Comparison of ENCODE assay signal across 27 cellular contexts in genomic region chr1:110951161-110951560, GRCh38.
"Had no signal": no experiment of that assay in that cellular context is flagged by ENCODE, and none has a peak within 500 bp of the region (broad histone marks: within the 10 kb centered on the region; RNA-seq: fewer than 3 reads in every experiment).

No MANE protein-coding gene starts in this region.

- H3K4me1 ChIP-seq: ascending aorta had no signal

- DNase-seq: activated B cell treated with CpG ODN at 0.5 μM for 24 hours; activated CD4-positive, alpha-beta memory T cell treated with anti-CD3 and anti-CD28 coated beads, Interleukin-2, amount 10 ng/mL, durations not matched to agents 7 days and 5 days; activated CD4-positive, alpha-beta T cell treated with anti-CD3 and anti-CD28 coated beads for 4 hours; activated CD4-positive, alpha-beta T cell treated with anti-CD3 and anti-CD28 coated beads, Interleukin-2, amount 10 ng/mL, durations not matched to agents 24 days and 14 days; activated CD4-positive, alpha-beta T cell treated with anti-CD3 and anti-CD28 coated beads, Interleukin-2, amount 50 U/mL, for 1 hour; activated CD4-positive, alpha-beta T cell treated with anti-CD3 and anti-CD28 coated beads, Interleukin-2, amount 50 U/mL, for 4 hours; activated CD4-positive, CD25-positive, alpha-beta regulatory T cell treated with anti-CD3 and anti-CD28 coated beads, Interleukin-2, amount 50 U/mL, for 72 hours; activated CD8-positive, alpha-beta memory T cell treated with anti-CD3 and anti-CD28 coated beads for 24 hours; activated CD8-positive, alpha-beta memory T cell treated with anti-CD3 and anti-CD28 coated beads, Interleukin-2, amount 10 ng/mL, durations not matched to agents 7 days and 5 days; activated CD8-positive, alpha-beta memory T cell treated with anti-CD3 and anti-CD28 coated beads, Interleukin-2, amount 50 U/mL, for 48 hours; activated CD8-positive, alpha-beta T cell treated with anti-CD3 and anti-CD28 coated beads, Interleukin-2, amount 10 ng/mL, durations not matched to agents 7 days and 5 days; activated effector memory CD4-positive, alpha-beta T cell treated with Interleukin-2 at 50 U/mL for 16 hours; activated gamma-delta T cell; activated naive CD4-positive, alpha-beta T cell treated with anti-CD3 and anti-CD28 coated beads, Interleukin-2, amount 10 ng/mL, durations not matched to agents 7 days and 5 days; activated naive CD4-positive, alpha-beta T cell treated with Interleukin-2 at 50 U/mL for 16 hours; activated naive CD8-positive, alpha-beta T cell treated with anti-CD3 and anti-CD28 coated beads, Interleukin-2, amount 10 ng/mL, durations not matched to agents 7 days and 5 days; activated naive CD8-positive, alpha-beta T cell treated with anti-CD3 and anti-CD28 coated beads, Interleukin-2, amount 50 U/mL, for 24 hours; activated T-cell treated with anti-CD3 and anti-CD28 coated beads, Interleukin-2, amount 50 U/mL, for 24 hours; activated T-cell treated with anti-CD3 and anti-CD28 coated beads, Interleukin-2, amount 50 U/mL, for 48 hours; amygdala; anterior cingulate cortex; caudate nucleus; T-helper 2 cell; T-helper 9 cell had no signal

- H3K27me3 ChIP-seq: ascending aorta, cardiac muscle cell had no signal

- H3K27ac ChIP-seq: ascending aorta, cardiac muscle cell, VCaP had no signal

- H3K36me3 ChIP-seq: cardiac muscle cell had no signal

- H3K4me3 ChIP-seq: ascending aorta, cardiac muscle cell had no signal
